ENCODE assay signal across 21 cellular contexts in the genomic region with DNA sequence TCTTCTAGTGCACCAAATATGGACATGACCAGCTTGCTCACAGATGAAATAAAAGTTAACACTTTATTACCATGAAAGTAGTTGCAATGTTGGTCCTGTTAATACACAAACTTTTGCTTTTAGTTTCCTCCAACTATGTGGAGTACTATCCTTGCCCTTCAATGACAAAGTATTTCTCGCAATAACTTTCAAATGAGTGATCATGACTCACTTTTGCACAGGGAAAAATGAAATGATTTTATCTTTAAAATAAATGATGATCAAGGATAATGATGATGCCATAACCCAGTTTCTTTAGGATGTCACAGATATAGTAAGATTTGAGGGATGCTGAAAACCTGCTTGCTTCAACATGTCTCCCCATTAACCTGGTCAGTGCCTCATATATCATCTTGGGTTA.
DNase-seq lines count a peak whose midpoint lies in the region; ATAC-seq and TF ChIP-seq lines count a peak whose summit lies in the region.
"Had no signal": no experiment of that assay in that cellular context is flagged by ENCODE, and none has a peak within 500 bp of the region (broad histone marks: within the 10 kb centered on the region; RNA-seq: fewer than 3 reads in every experiment).

No MANE protein-coding gene starts in this region.

- no peak overlapping the region for H3K9ac ChIP-seq in SK-N-SH

- H3K9me3 ChIP-seq in SK-N-SH (no peaks in the 10 kb centered on the region), esophagus muscularis mucosa (peaks cover 0 to 10% (median 3%) of the 10 kb centered on the region in 4 donors), sigmoid colon (peaks cover 0 to 6% (median 0%) of the 10 kb centered on the region in 4 donors)
- H3K9me3 ChIP-seq: BE2C had no signal

- ATAC-seq in HG02678 (IDR thresholded peaks at IDR 0.05; ENCODE audit: unreplicated experiment) = no peak
- ATAC-seq: HepG2, Panc1 had no signal

- no peaks in the 10 kb centered on the region for H3K79me2 ChIP-seq in SK-N-SH (ENCODE audit: insufficient read depth)

- H3K27me3 ChIP-seq in SK-N-SH (ENCODE audit: insufficient read depth) (no peaks in the 10 kb centered on the region), esophagus muscularis mucosa (no peaks in the 10 kb centered on the region), sigmoid colon (no peaks in the 10 kb centered on the region)
- H3K27me3 ChIP-seq: BE2C had no signal

- intact Hi-C loops in esophagus muscularis mucosa (cut with DNase I) (loop anchor here (10.0 kb wide), 2 partner anchors 151 to 249 kb away; a partner anchor contains a TSS), sigmoid colon (cut with DNase I) (no loop called here)

- TF ChIP-seq CTCF in SK-N-SH (IDR thresholded peaks at IDR 0.05) (no peak), esophagus muscularis mucosa (IDR thresholded peaks at IDR 0.05) (no peak), sigmoid colon (IDR thresholded peaks at IDR 0.05) (no peak)

- 43% methylated on average over 1 of the region's 1 CpG for WGBS in SK-N-SH (ENCODE audit: low lambda C conversion rate)
- 70% methylated on average over 1 of the region's 1 CpG for WGBS in esophagus muscularis mucosa
- 88 to 91% methylated on average over 1 of the region's 1 CpG for WGBS in sigmoid colon, 2 donors

- DNase-seq in HCEC 1CT (peak; percentile 56), SK-N-SH (no peak), esophagus muscularis mucosa (ENCODE audit: extremely low spot score) (no peak), sigmoid colon (no peak), epidermal melanocyte (ENCODE audit: insufficient read length, low spot score) (no peak), NCI-H1092 (lab: John Stamatoyannopoulos, UW) (no peak), GM19240 (ENCODE audit: insufficient read length, low spot score) (no peak)
- DNase-seq: BE2C; CD4-positive, alpha-beta memory T cell; DND-41; Karpas-422; NCI-H1417; NCI-H2029; NCI-H2171 treated with DMSO at 0.1 percent for 48 hours; NCI-H510A; NCI-H82; Right ventricle myocardium superior had no signal

- H3K36me3 ChIP-seq in SK-N-SH (replicated peaks in 1 of 2; ENCODE audit: control insufficient read depth in 1 of 2, insufficient read depth in 2 of 2, low read length in 1 of 2) (no peaks in the 10 kb centered on the region), esophagus muscularis mucosa (no peaks in the 10 kb centered on the region), sigmoid colon (no peaks in the 10 kb centered on the region)
- H3K36me3 ChIP-seq: BE2C had no signal

- H3K27ac ChIP-seq in SK-N-SH (ENCODE audit: low read depth in 2 of 2, low read length in 1 of 2) = peak overlapping the region in 1 of 2 experiments; percentile 74; a peak in 2 of 4 replicates
- peak overlapping the region in 3 of 4 donors; percentile 46 to 65 (median 52) for H3K27ac ChIP-seq in esophagus muscularis mucosa (replicated peaks in 1 of 4)
- peak overlapping the region in 3 of 4 donors; percentile 28 to 50 (median 44) for H3K27ac ChIP-seq in sigmoid colon
- H3K27ac ChIP-seq: HL-60 had no signal

- no peaks in the 10 kb centered on the region for H4K20me1 ChIP-seq in SK-N-SH (ENCODE audit: insufficient read depth)

- TF ChIP-seq EP300 in SK-N-SH (IDR thresholded peaks at IDR 0.05; ENCODE audit: borderline replicate concordance in 1 of 2, low read depth in 1 of 2, low read length in 1 of 2) (peak in 1 of 2 experiments; percentile 52; a peak in 1 of 4 replicates), esophagus muscularis mucosa (IDR thresholded peaks at IDR 0.05) (no peak), sigmoid colon (IDR thresholded peaks at IDR 0.05) (no peak)

- 0 out of 2 replicates have a peak overlapping the region, but pooled peaks have one; percentile 27 for H3K4me2 ChIP-seq in SK-N-SH

- no peak overlapping the region for H3K4me3 ChIP-seq in SK-N-SH (ENCODE audit: low read depth in 2 of 2, low read length in 1 of 2)
- H3K4me3 ChIP-seq in esophagus muscularis mucosa = no peak overlapping the region
- no peak overlapping the region for H3K4me3 ChIP-seq in sigmoid colon

- H2AFZ ChIP-seq in SK-N-SH (ENCODE audit: low read depth) = peak overlapping the region; percentile 35; the same call in 1 of the 2 replicates

- H3K4me1 ChIP-seq in SK-N-SH (ENCODE audit: control insufficient read depth in 1 of 2, insufficient read depth in 2 of 2, low read depth in 1 of 2, low read length in 1 of 2) = no peaks in the 10 kb centered on the region
- H3K4me1 ChIP-seq in esophagus muscularis mucosa = peaks cover 6 to 26% (median 11%) of the 10 kb centered on the region in 4 donors
- H3K4me1 ChIP-seq in sigmoid colon = peaks cover 0 to 14% (median 9%) of the 10 kb centered on the region in 4 donors
- H3K4me1 ChIP-seq: BE2C had no signal

- no peaks in the 10 kb centered on the region for H3K9me2 ChIP-seq in SK-N-SH

- TF ChIP-seq POLR2A in esophagus muscularis mucosa (IDR thresholded peaks at IDR 0.05; ENCODE audit: low read depth) (no peak), sigmoid colon (IDR thresholded peaks at IDR 0.05) (no peak)

- CTCF ChIA-PET in SK-N-SH (lab: Yijun Ruan, JAX) = no interaction called here

- POLR2A ChIA-PET in SK-N-SH (lab: Yijun Ruan, JAX) = no interaction called here

- no peak for TF ChIP-seq RAD21 in SK-N-SH (IDR thresholded peaks at IDR 0.05; ENCODE audit: low read length)

- peaks cover 18% of the 10 kb centered on the region for H3F3A ChIP-seq in SK-N-SH (replicated peaks; ENCODE audit: insufficient read depth)

TF ChIP-seq in SK-N-SH, 30 proteins besides CTCF, POLR2A, EP300 and RAD21 (continues in another document):
- no peak for TF ChIP-seq RFX5 (IDR thresholded peaks at IDR 0.05; ENCODE audit: low read length)
- no peak for TF ChIP-seq GATA2 (CRISPR knock-in tag; IDR thresholded peaks at IDR 0.05)
- TF ChIP-seq ELF1 (IDR thresholded peaks at IDR 0.05) = no peak
- TF ChIP-seq CHD2 (IDR thresholded peaks at IDR 0.05; ENCODE audit: low read length, partially characterized antibody) = no peak
- TF ChIP-seq, protein P1, sequence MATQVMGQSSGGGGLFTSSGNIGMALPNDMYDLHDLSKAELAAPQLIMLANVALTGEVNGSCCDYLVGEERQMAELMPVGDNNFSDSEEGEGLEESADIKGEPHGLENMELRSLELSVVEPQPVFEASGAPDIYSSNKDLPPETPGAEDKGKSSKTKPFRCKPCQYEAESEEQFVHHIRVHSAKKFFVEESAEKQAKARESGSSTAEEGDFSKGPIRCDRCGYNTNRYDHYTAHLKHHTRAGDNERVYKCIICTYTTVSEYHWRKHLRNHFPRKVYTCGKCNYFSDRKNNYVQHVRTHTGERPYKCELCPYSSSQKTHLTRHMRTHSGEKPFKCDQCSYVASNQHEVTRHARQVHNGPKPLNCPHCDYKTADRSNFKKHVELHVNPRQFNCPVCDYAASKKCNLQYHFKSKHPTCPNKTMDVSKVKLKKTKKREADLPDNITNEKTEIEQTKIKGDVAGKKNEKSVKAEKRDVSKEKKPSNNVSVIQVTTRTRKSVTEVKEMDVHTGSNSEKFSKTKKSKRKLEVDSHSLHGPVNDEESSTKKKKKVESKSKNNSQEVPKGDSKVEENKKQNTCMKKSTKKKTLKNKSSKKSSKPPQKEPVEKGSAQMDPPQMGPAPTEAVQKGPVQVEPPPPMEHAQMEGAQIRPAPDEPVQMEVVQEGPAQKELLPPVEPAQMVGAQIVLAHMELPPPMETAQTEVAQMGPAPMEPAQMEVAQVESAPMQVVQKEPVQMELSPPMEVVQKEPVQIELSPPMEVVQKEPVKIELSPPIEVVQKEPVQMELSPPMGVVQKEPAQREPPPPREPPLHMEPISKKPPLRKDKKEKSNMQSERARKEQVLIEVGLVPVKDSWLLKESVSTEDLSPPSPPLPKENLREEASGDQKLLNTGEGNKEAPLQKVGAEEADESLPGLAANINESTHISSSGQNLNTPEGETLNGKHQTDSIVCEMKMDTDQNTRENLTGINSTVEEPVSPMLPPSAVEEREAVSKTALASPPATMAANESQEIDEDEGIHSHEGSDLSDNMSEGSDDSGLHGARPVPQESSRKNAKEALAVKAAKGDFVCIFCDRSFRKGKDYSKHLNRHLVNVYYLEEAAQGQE (IDR thresholded peaks at IDR 0.05; ENCODE audit: low read depth, low read length) = no peak
- no peak for TF ChIP-seq GABPA (IDR thresholded peaks at IDR 0.05; ENCODE audit: low read depth)
- TF ChIP-seq SIN3A (IDR thresholded peaks at IDR 0.05; ENCODE audit: borderline replicate concordance, low read depth, low read length) = no peak
- TF ChIP-seq, protein P2, sequence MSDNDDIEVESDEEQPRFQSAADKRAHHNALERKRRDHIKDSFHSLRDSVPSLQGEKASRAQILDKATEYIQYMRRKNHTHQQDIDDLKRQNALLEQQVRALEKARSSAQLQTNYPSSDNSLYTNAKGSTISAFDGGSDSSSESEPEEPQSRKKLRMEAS (IDR thresholded peaks at IDR 0.05; ENCODE audit: low read depth) = no peak
- TF ChIP-seq MXI1 (IDR thresholded peaks at IDR 0.05; ENCODE audit: low read depth, low read length) = no peak
- no peak for TF ChIP-seq EZH2phosphoT487 (IDR thresholded peaks at IDR 0.05; ENCODE audit: borderline replicate concordance, low read depth)
- no peak for TF ChIP-seq NFIC (IDR thresholded peaks at IDR 0.05; ENCODE audit: borderline replicate concordance)
- TF ChIP-seq, protein P3, sequence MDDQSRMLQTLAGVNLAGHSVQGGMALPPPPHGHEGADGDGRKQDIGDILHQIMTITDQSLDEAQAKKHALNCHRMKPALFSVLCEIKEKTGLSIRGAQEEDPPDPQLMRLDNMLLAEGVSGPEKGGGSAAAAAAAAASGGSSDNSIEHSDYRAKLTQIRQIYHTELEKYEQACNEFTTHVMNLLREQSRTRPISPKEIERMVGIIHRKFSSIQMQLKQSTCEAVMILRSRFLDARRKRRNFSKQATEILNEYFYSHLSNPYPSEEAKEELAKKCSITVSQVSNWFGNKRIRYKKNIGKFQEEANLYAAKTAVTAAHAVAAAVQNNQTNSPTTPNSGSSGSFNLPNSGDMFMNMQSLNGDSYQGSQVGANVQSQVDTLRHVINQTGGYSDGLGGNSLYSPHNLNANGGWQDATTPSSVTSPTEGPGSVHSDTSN (IDR thresholded peaks at IDR 0.05) = peak; percentile 45
- peak; percentile 72 for TF ChIP-seq FOSL2 (IDR thresholded peaks at IDR 0.05; ENCODE audit: borderline replicate concordance, low read depth)
- no peak for TF ChIP-seq FOXM1 (IDR thresholded peaks at IDR 0.05; ENCODE audit: low read depth)
- TF ChIP-seq MEF2A (IDR thresholded peaks at IDR 0.05; ENCODE audit: borderline replicate concordance, low read depth) = no peak
- TF ChIP-seq TEAD4 (IDR thresholded peaks at IDR 0.05; ENCODE audit: borderline replicate concordance, insufficient read depth) = no peak
- no peak for TF ChIP-seq NRF1 (IDR thresholded peaks at IDR 0.05; ENCODE audit: low read depth, low read length)
- no peak for TF ChIP-seq POLR2AphosphoS5 (IDR thresholded peaks at IDR 0.05; ENCODE audit: low read depth, low read length)
- no peak for TF ChIP-seq YY1 (IDR thresholded peaks at IDR 0.05; ENCODE audit: low read depth)
- TF ChIP-seq SMC3 (IDR thresholded peaks at IDR 0.05; ENCODE audit: low read depth, low read length) = no peak
- no peak for TF ChIP-seq FOXJ3 (CRISPR knock-in tag; IDR thresholded peaks at IDR 0.05)
- peak; percentile 20; the same call in 1 of the 2 replicates for TF ChIP-seq RXRA (IDR thresholded peaks at IDR 0.05; ENCODE audit: borderline replicate concordance, low read depth)
